ENCODE assay signal across 25 cellular contexts in the genomic region with DNA sequence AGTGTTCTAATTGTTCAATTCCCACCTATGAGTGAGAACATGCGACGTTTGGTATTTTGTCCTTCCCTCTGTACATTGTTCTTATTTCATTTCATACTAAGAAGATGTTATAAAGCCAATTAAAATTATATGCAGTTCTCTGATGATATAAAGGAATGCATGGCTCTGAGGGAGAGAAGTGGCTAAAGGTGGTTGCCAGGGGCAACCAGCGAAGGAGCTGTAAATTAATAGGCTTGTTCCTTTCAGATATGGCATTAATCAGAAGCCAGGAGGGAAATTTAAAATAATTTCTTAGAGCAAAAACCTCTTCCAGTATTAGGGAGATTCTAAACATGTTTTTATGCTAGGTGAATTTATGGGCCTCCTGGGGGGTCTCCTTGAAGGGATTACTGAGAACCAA.
"Had no signal": no experiment of that assay in that cellular context is flagged by ENCODE, and none has a peak within 500 bp of the region (broad histone marks: within the 10 kb centered on the region; RNA-seq: fewer than 3 reads in every experiment).

No MANE protein-coding gene starts in this region.

- H3K27me3 Mint-ChIP-seq: naive thymus-derived CD4-positive, alpha-beta T cell; stimulated activated memory B cell treated with anti-CD40 and anti-IgM and Interleukin-4, amounts not matched to agents 10 μg/mL and 1 μg/mL and 100 μg/mL, for 72 hours; stimulated activated naive CD8-positive, alpha-beta T cell treated with anti-CD3 and anti-CD28 coated beads, Interleukin-15, amount 100 ng/mL, for 72 hours; type B pancreatic cell had no signal

- DNase-seq: naive thymus-derived CD4-positive, alpha-beta T cell; natural killer cell; occipital lobe; ovary; right cardiac atrium; right lobe of liver; sigmoid colon; spleen; stimulated activated CD4-positive, alpha-beta T cell treated with anti-CD3 and anti-CD28 coated beads, Interleukin-12 subunit alpha, Interleukin-12 subunit beta, amount 100 ng/mL, for 4 hours; stimulated activated CD4-positive, alpha-beta T cell treated with anti-CD3 and anti-CD28 coated beads, Interleukin-1b, Interleukin-23, amount 100 ng/mL, for 48 hours; stimulated activated CD4-positive, alpha-beta T cell treated with anti-CD3 and anti-CD28 coated beads, Interleukin-4, amount 100 ng/mL, for 1 hour; stimulated activated CD4-positive, alpha-beta T cell treated with anti-CD3 and anti-CD28 coated beads, Interleukin-4, amount 100 ng/mL, for 4 hours; stimulated activated CD8-positive, alpha-beta memory T cell treated with anti-CD3 and anti-CD28 coated beads, Interleukin-4, amount 100 ng/mL, for 48 hours; stimulated activated naive CD4-positive, alpha-beta T cell; stimulated activated naive CD8-positive, alpha-beta T cell treated with anti-CD3 and anti-CD28 coated beads, Interleukin-15, amount 100 ng/mL, for 72 hours; stimulated activated naive CD8-positive, alpha-beta T cell treated with anti-CD3 and anti-CD28 coated beads, Interleukin-15, Interleukin-2, amounts not matched to agents 100 U/mL and 50 U/mL, for 24 hours; substantia nigra; testis; tibial artery; transverse colon; upper lobe of right lung had no signal

- H3K4me3 Mint-ChIP-seq: naive thymus-derived CD4-positive, alpha-beta T cell; natural killer cell; nephron; neural progenitor cell; stimulated activated memory B cell treated with anti-CD40 and anti-IgM and Interleukin-4, amounts not matched to agents 10 μg/mL and 1 μg/mL and 100 μg/mL, for 72 hours; stimulated activated naive CD8-positive, alpha-beta T cell treated with anti-CD3 and anti-CD28 coated beads, Interleukin-15, amount 100 ng/mL, for 72 hours; type B pancreatic cell had no signal

- H3K4me1 Mint-ChIP-seq: natural killer cell; stimulated activated memory B cell treated with anti-CD40 and anti-IgM and Interleukin-4, amounts not matched to agents 10 μg/mL and 1 μg/mL and 100 μg/mL, for 72 hours; stimulated activated naive CD8-positive, alpha-beta T cell treated with anti-CD3 and anti-CD28 coated beads, Interleukin-15, amount 100 ng/mL, for 72 hours had no signal

- H3K9me3 Mint-ChIP-seq: naive thymus-derived CD4-positive, alpha-beta T cell; natural killer cell; nephron; neural progenitor cell; stimulated activated memory B cell treated with anti-CD40 and anti-IgM and Interleukin-4, amounts not matched to agents 10 μg/mL and 1 μg/mL and 100 μg/mL, for 72 hours; stimulated activated naive CD8-positive, alpha-beta T cell treated with anti-CD3 and anti-CD28 coated beads, Interleukin-15, amount 100 ng/mL, for 72 hours; type B pancreatic cell had no signal

- H3K36me3 Mint-ChIP-seq: naive thymus-derived CD4-positive, alpha-beta T cell; natural killer cell; neural progenitor cell; stimulated activated memory B cell treated with anti-CD40 and anti-IgM and Interleukin-4, amounts not matched to agents 10 μg/mL and 1 μg/mL and 100 μg/mL, for 72 hours; type B pancreatic cell had no signal

- H3K27ac Mint-ChIP-seq: natural killer cell; stimulated activated memory B cell treated with anti-CD40 and anti-IgM and Interleukin-4, amounts not matched to agents 10 μg/mL and 1 μg/mL and 100 μg/mL, for 72 hours; stimulated activated naive CD8-positive, alpha-beta T cell treated with anti-CD3 and anti-CD28 coated beads, Interleukin-15, amount 100 ng/mL, for 72 hours; type B pancreatic cell had no signal
